8 cellular contexts compared by ENCODE assay signal in genomic region chr5:149999866-150000260, GRCh38. TPM values are rescaled to one million over a fixed set of nuclear protein-coding genes. Genes with fewer than 3 reads are reported as not detected.
DNase-seq lines count a peak whose midpoint lies in the region; ATAC-seq and TF ChIP-seq lines count a peak whose summit lies in the region.

No MANE protein-coding gene starts in this region.

- ATAC-seq in stimulated activated effector memory CD8-positive, alpha-beta T cell treated with anti-CD3 and anti-CD28 coated beads, Interleukin-12 subunit alpha, Interleukin-12 subunit beta, amount 100 ng/mL, for 72 hours = no peak
- no peak for ATAC-seq in GM21447 (IDR thresholded peaks at IDR 0.05; ENCODE audit: unreplicated experiment)

- no peaks in the 10 kb centered on the region for H3K9me3 ChIP-seq in iPS DF 6.9 (ENCODE audit: control insufficient read depth, insufficient read depth, low read length)

- H3K4me3 ChIP-seq in HFF-Myc (replicated peaks; ENCODE audit: low read depth, low read length) (peak overlapping the region; percentile 62), iPS DF 6.9 (ENCODE audit: low read length) (peak overlapping the region; percentile 67; the same call in 1 of the 2 replicates)

- peak overlapping the region; percentile 84 for H3K27ac Mint-ChIP-seq in activated T-helper 1 cell treated with anti-CD3 and anti-CD28 coated beads, Interleukin-12 subunit alpha, Interleukin-12 subunit beta, Interleukin-2, Interleukin-4 antibody, amounts not matched to agents 30 ng/mL and 10 ng/mL and 1 ng/mL, durations not matched to agents 14 hours and 24 hours and 36 hours
- H3K27ac Mint-ChIP-seq in stimulated activated effector memory CD8-positive, alpha-beta T cell treated with anti-CD3 and anti-CD28 coated beads, Interleukin-12 subunit alpha, Interleukin-12 subunit beta, amount 100 ng/mL, for 72 hours = peak overlapping the region; percentile 89

- H3K9me3 Mint-ChIP-seq in activated T-helper 1 cell treated with anti-CD3 and anti-CD28 coated beads, Interleukin-12 subunit alpha, Interleukin-12 subunit beta, Interleukin-2, Interleukin-4 antibody, amounts not matched to agents 30 ng/mL and 10 ng/mL and 1 ng/mL, durations not matched to agents 14 hours and 24 hours and 36 hours = no peaks in the 10 kb centered on the region
- no peaks in the 10 kb centered on the region for H3K9me3 Mint-ChIP-seq in stimulated activated effector memory CD8-positive, alpha-beta T cell treated with anti-CD3 and anti-CD28 coated beads, Interleukin-12 subunit alpha, Interleukin-12 subunit beta, amount 100 ng/mL, for 72 hours

- peaks cover 2% of the 10 kb centered on the region; the same call in 1 of the 2 replicates for H3K4me1 ChIP-seq in iPS DF 6.9 (ENCODE audit: control insufficient read depth, insufficient read depth, low read length)

- intact Hi-C loops in activated T-helper 1 cell treated with anti-CD3 and anti-CD28 coated beads, Interleukin-12 subunit alpha, Interleukin-12 subunit beta, Interleukin-2, Interleukin-4 antibody, amounts not matched to agents 30 ng/mL and 10 ng/mL and 1 ng/mL, durations not matched to agents 14 hours and 24 hours and 36 hours (cut with micrococcal nuclease) = loop anchor here (1.0 to 5.0 kb wide), 9 partner anchors 40 to 1772 kb away; partner anchors contain the start of genes ARHGEF37, CD74, G3BP1 and GRPEL2

- H3K4me3 Mint-ChIP-seq in activated T-helper 1 cell treated with anti-CD3 and anti-CD28 coated beads, Interleukin-12 subunit alpha, Interleukin-12 subunit beta, Interleukin-2, Interleukin-4 antibody, amounts not matched to agents 30 ng/mL and 10 ng/mL and 1 ng/mL, durations not matched to agents 14 hours and 24 hours and 36 hours = peak overlapping the region; percentile 99
- peak overlapping the region; percentile 77 for H3K4me3 Mint-ChIP-seq in stimulated activated effector memory CD8-positive, alpha-beta T cell treated with anti-CD3 and anti-CD28 coated beads, Interleukin-12 subunit alpha, Interleukin-12 subunit beta, amount 100 ng/mL, for 72 hours

- H3K27me3 Mint-ChIP-seq in activated T-helper 1 cell treated with anti-CD3 and anti-CD28 coated beads, Interleukin-12 subunit alpha, Interleukin-12 subunit beta, Interleukin-2, Interleukin-4 antibody, amounts not matched to agents 30 ng/mL and 10 ng/mL and 1 ng/mL, durations not matched to agents 14 hours and 24 hours and 36 hours (ENCODE audit: insufficient read depth) = no peaks in the 10 kb centered on the region

- in situ Hi-C loops in KBM-7 (cut with MboI; ENCODE audit: low pct_unique_long_range_greater_than_20kb, low sequenced_read_pairs) = loop anchor here (10.0 kb wide), 1 partner anchor 365 kb away; no protein-coding TSS in a partner anchor

- H3K27ac ChIP-seq in iPS DF 6.9 (ENCODE audit: low read length) = no peak overlapping the region

- DNase-seq in HFF-Myc (ENCODE audit: extremely low read depth, low read depth) (no peak), iPS DF 6.9 (ENCODE audit: low read depth, low spot score) (no peak), NCI-H345 treated with DMSO at 0.1 percent for 48 hours (lab: John Stamatoyannopoulos, UW; ENCODE audit: unreplicated experiment) (no peak), KBM-7 (no peak), cerebellar nuclear complex (lab: John Stamatoyannopoulos, UW) (no peak)
- no peak for DNase-seq in activated T-helper 1 cell treated with anti-CD3 and anti-CD28 coated beads, Interleukin-12 subunit alpha, Interleukin-12 subunit beta, Interleukin-2, Interleukin-4 antibody, amounts not matched to agents 30 ng/mL and 10 ng/mL and 1 ng/mL, durations not matched to agents 14 hours and 24 hours and 36 hours (ENCODE audit: low spot score)
- DNase-seq in stimulated activated effector memory CD8-positive, alpha-beta T cell treated with anti-CD3 and anti-CD28 coated beads, Interleukin-12 subunit alpha, Interleukin-12 subunit beta, amount 100 ng/mL, for 72 hours (ENCODE audit: low spot score in 2 of 2) = no peak

- peaks cover 22% of the 10 kb centered on the region for H3K36me3 Mint-ChIP-seq in activated T-helper 1 cell treated with anti-CD3 and anti-CD28 coated beads, Interleukin-12 subunit alpha, Interleukin-12 subunit beta, Interleukin-2, Interleukin-4 antibody, amounts not matched to agents 30 ng/mL and 10 ng/mL and 1 ng/mL, durations not matched to agents 14 hours and 24 hours and 36 hours (ENCODE audit: low read depth)
- peaks cover 39% of the 10 kb centered on the region for H3K36me3 Mint-ChIP-seq in stimulated activated effector memory CD8-positive, alpha-beta T cell treated with anti-CD3 and anti-CD28 coated beads, Interleukin-12 subunit alpha, Interleukin-12 subunit beta, amount 100 ng/mL, for 72 hours

- H3K36me3 ChIP-seq in iPS DF 6.9 (ENCODE audit: control insufficient read depth, insufficient read depth, low read length) = no peaks in the 10 kb centered on the region

- no CpG with 5 or more reads among the region's 7 CpGs for WGBS in iPS DF 6.9 (ENCODE audit: insufficient coverage, insufficient read length)

- no peaks in the 10 kb centered on the region for H3K27me3 ChIP-seq in iPS DF 6.9 (ENCODE audit: control insufficient read depth, insufficient read depth, low read length)

- peaks cover 52% of the 10 kb centered on the region for H3K4me1 Mint-ChIP-seq in activated T-helper 1 cell treated with anti-CD3 and anti-CD28 coated beads, Interleukin-12 subunit alpha, Interleukin-12 subunit beta, Interleukin-2, Interleukin-4 antibody, amounts not matched to agents 30 ng/mL and 10 ng/mL and 1 ng/mL, durations not matched to agents 14 hours and 24 hours and 36 hours (ENCODE audit: low read depth)
- peaks cover 53% of the 10 kb centered on the region for H3K4me1 Mint-ChIP-seq in stimulated activated effector memory CD8-positive, alpha-beta T cell treated with anti-CD3 and anti-CD28 coated beads, Interleukin-12 subunit alpha, Interleukin-12 subunit beta, amount 100 ng/mL, for 72 hours

- no peak for TF ChIP-seq CTCF in HFF-Myc (IDR thresholded peaks at IDR 0.05; ENCODE audit: low read depth, low read length, missing control alignments)

RNA-seq across cellular contexts. Expression of gene TIGD6, which starts 0.6 kb away (rescaled TPM):
- total RNA-seq in activated T-helper 1 cell treated with anti-CD3 and anti-CD28 coated beads, Interleukin-12 subunit alpha, Interleukin-12 subunit beta, Interleukin-2, Interleukin-4 antibody, amounts not matched to agents 30 ng/mL and 10 ng/mL and 1 ng/mL, durations not matched to agents 14 hours and 24 hours and 36 hours = 2.4 TPM in 2 replicates

RNA-seq across cellular contexts. Expression of gene HMGXB3, which starts 0.7 kb away (rescaled TPM):
- 49.1 and 49.9 TPM in 2 replicates for total RNA-seq in activated T-helper 1 cell treated with anti-CD3 and anti-CD28 coated beads, Interleukin-12 subunit alpha, Interleukin-12 subunit beta, Interleukin-2, Interleukin-4 antibody, amounts not matched to agents 30 ng/mL and 10 ng/mL and 1 ng/mL, durations not matched to agents 14 hours and 24 hours and 36 hours

RNA-seq across cellular contexts. Expression of gene SLC26A2, which starts 39.3 kb away (rescaled TPM):
- 9.3 and 9.5 TPM in 2 replicates for total RNA-seq in activated T-helper 1 cell treated with anti-CD3 and anti-CD28 coated beads, Interleukin-12 subunit alpha, Interleukin-12 subunit beta, Interleukin-2, Interleukin-4 antibody, amounts not matched to agents 30 ng/mL and 10 ng/mL and 1 ng/mL, durations not matched to agents 14 hours and 24 hours and 36 hours

RNA-seq across cellular contexts. Expression of gene PDE6A, which starts 55.3 kb away (rescaled TPM):
- total RNA-seq in activated T-helper 1 cell treated with anti-CD3 and anti-CD28 coated beads, Interleukin-12 subunit alpha, Interleukin-12 subunit beta, Interleukin-2, Interleukin-4 antibody, amounts not matched to agents 30 ng/mL and 10 ng/mL and 1 ng/mL, durations not matched to agents 14 hours and 24 hours and 36 hours = not detected in 2 replicates
